Comparison of ENCODE assay signal across 1 cellular context in genomic region chr12:51172515-51173431, GRCh38.
A peak's percentile ranks its signal among the peaks of the same experiment; 100 is the strongest.
TF ChIP-seq lines count a peak whose summit lies in the region.

TFCP2 (minus strand) TSS chr12:51173135; CDS start chr12:51172422, 713 bp downstream.

TF ChIP-seq in IMR-90, 13 proteins besides CTCF, POLR2A, EP300 and RAD21 (continued from another document):
- peak; percentile 20; the same call in 1 of the 2 replicates for TF ChIP-seq ELK1 (IDR thresholded peaks at IDR 0.05; ENCODE audit: borderline replicate concordance, low read depth, low read length)
- TF ChIP-seq BHLHE40 (IDR thresholded peaks at IDR 0.05; ENCODE audit: low read depth, low read length) = no peak
- no peak for TF ChIP-seq SMC3 (IDR thresholded peaks at IDR 0.05; ENCODE audit: low read depth, low read length)
- TF ChIP-seq RFX5 (IDR thresholded peaks at IDR 0.05; ENCODE audit: low read depth, low read length) = peak; percentile 91
- TF ChIP-seq MXI1 (IDR thresholded peaks at IDR 0.05; ENCODE audit: borderline replicate concordance, low read depth, low read length) = peak; percentile 76
- no peak for TF ChIP-seq CEBPB (IDR thresholded peaks at IDR 0.05; ENCODE audit: low read depth, low read length)
TF ChIP-seq in IMR-90: peak in this region for 6.
